ENCODE assay signal across 36 cellular contexts in the genomic region with DNA sequence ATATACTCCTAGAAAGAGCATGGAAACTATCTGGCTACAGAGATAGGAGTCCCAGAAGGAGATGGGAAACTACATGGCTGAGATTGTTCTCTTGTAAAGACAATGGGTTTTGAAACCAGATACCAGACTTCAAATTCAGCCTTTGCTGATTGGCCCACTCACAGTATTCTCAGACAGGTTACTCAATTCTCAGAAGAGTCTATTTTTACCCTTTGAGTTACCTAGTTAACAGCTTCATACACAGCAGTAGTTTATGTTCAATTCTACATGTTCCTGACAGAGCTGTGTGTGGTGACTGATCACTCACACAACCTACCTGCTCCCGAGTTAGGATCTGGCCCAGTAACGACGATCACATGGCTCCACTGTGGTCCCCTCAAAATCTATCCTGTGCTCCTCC. TPM values are rescaled to one million over a fixed set of nuclear protein-coding genes. Genes with fewer than 3 reads are reported as not detected.
"Had no signal": no experiment of that assay in that cellular context is flagged by ENCODE, and none has a peak within 500 bp of the region (broad histone marks: within the 10 kb centered on the region; RNA-seq: fewer than 3 reads in every experiment).

No MANE protein-coding gene starts in this region.

- H3K4me1 ChIP-seq: SJCRH30 had no signal

- H2AFZ ChIP-seq: PC-9 had no signal

- DNase-seq: Kasumi-1, MG63, NCI-H1048, NCI-H1092 treated with DMSO at 0.1 percent for 48 hours, NCI-H1105 treated with DMSO at 0.1 percent for 48 hours, NCI-H1417, NCI-H1436, NCI-H146, NCI-H1694, NCI-H187, NCI-H1930, NCI-H2029 treated with DMSO at 0.1 percent for 48 hours, NCI-H2081 treated with DMSO at 0.1 percent for 48 hours, NCI-H2107, NCI-H2171, NCI-H226, NCI-H446 treated with DMSO at 0.1 percent for 48 hours, NCI-H510A, NCI-H524, NCI-H526, NCI-H69, NCI-H748 treated with DMSO at 0.1 percent for 48 hours, NCI-H82, PC-9, SHP77, SIG-M5, SJCRH30, T-cell had no signal

- ATAC-seq: Panc1, Right ventricle myocardium inferior, SK-N-SH treated with all-trans-retinoic acid at 6 μM for 48 hours, T-cell had no signal

- H3K4me3 ChIP-seq: MG63, PC-9, SJCRH30, SK-N-MC had no signal

- H3K27me3 ChIP-seq: MG63, SJCRH30 had no signal

- H3K4me2 ChIP-seq: PC-9 had no signal

- H3K27ac ChIP-seq: PC-9, RWPE1, SJCRH30, SK-N-MC had no signal

- FAIRE-seq: RCC 7860 had no signal

RNA-seq across cellular contexts. Expression of a gene that starts 51.9 kb away (rescaled TPM):
- total RNA-seq: M059J, OCI-LY7, PC-9, SJCRH30, T-cell had no signal
